In genomic region chr5:132807163-132807838, GRCh38 we compare ENCODE assay signal across 12 cellular contexts. TPM values are rescaled to one million over a fixed set of nuclear protein-coding genes. Genes with fewer than 3 reads are reported as not detected.
DNase-seq lines count a peak whose midpoint lies in the region; ATAC-seq, FAIRE-seq and TF ChIP-seq lines count a peak whose summit lies in the region.
"Had no signal": no experiment of that assay in that cellular context is flagged by ENCODE, and none has a peak within 500 bp of the region (broad histone marks: within the 10 kb centered on the region; RNA-seq: fewer than 3 reads in every experiment).

No MANE protein-coding gene starts in this region.

- H2AFZ ChIP-seq in GM23338, result peak overlapping the region; percentile 92

- H3K9me3 ChIP-seq in SJCRH30 (replicated peaks) (no peaks in the 10 kb centered on the region), small intestine (ENCODE audit: control insufficient read depth, low read depth) (no peaks in the 10 kb centered on the region)
- H3K9me3 ChIP-seq: upper lobe of left lung had no signal

- H4K20me1 ChIP-seq in GM23338 (replicated peaks; ENCODE audit: insufficient read depth), result no peaks in the 10 kb centered on the region

- H3K36me3 Mint-ChIP-seq in GM23338 (ENCODE audit: low read depth), result no peaks in the 10 kb centered on the region; the same call in 2 of the 3 replicates
- H3K36me3 Mint-ChIP-seq in glutamatergic neuron (ENCODE audit: unreplicated experiment), result peaks cover 3% of the 10 kb centered on the region
- H3K36me3 Mint-ChIP-seq in activated CD4-positive, alpha-beta T cell treated with anti-CD3 and anti-CD28 coated beads for 36 hours (ENCODE audit: low read depth), result no peaks in the 10 kb centered on the region

- no peak overlapping the region for H3K4me3 ChIP-seq in GM23338
- no peak overlapping the region for H3K4me3 ChIP-seq in SJCRH30
- H3K4me3 ChIP-seq in small intestine (ENCODE audit: low read depth in 1 of 2, low read length in 2 of 2), result peak overlapping the region in 1 of 2 donors; percentile 35
- H3K4me3 ChIP-seq: skin epidermis, upper lobe of left lung had no signal

- H3F3A ChIP-seq in GM23338 (replicated peaks; ENCODE audit: low read depth), result no peaks in the 10 kb centered on the region

- peak overlapping the region; percentile 61; the same call in 1 of the 2 replicates for H3K4me2 ChIP-seq in GM23338

- H3K4me1 ChIP-seq in GM23338 (ENCODE audit: insufficient read depth), result peaks cover 4% of the 10 kb centered on the region
- H3K4me1 ChIP-seq in SJCRH30, result no peaks in the 10 kb centered on the region
- H3K4me1 ChIP-seq in small intestine (ENCODE audit: control insufficient read depth in 2 of 2, insufficient read depth in 1 of 2, low read depth in 1 of 2, low read length in 1 of 2), result no peaks in the 10 kb centered on the region
- H3K4me1 ChIP-seq: upper lobe of left lung had no signal

- intact Hi-C loops in activated CD4-positive, alpha-beta T cell treated with anti-CD3 and anti-CD28 coated beads for 36 hours (cut with DNase I, micrococcal nuclease), result no loop called here

- CTCF ChIA-PET in activated CD4-positive, alpha-beta T cell treated with anti-CD3 and anti-CD28 coated beads for 36 hours (lab: Charles Lee), result interaction anchor here (0.6 to 2.4 kb wide), 2 partner anchors 13 to 75 kb away, joined by 3 to 12 read pairs; no protein-coding TSS in a partner anchor

- DNase-seq in GM23338 (ENCODE audit: low spot score), result peak; percentile 85
- peak; percentile 65 to 77 for DNase-seq in SJCRH30
- DNase-seq in glutamatergic neuron, result peak; percentile 60
- DNase-seq in small intestine, result peak; percentile 98
- DNase-seq in NK-92 (lab: John Stamatoyannopoulos, UW; ENCODE audit: unreplicated experiment), result no peak
- DNase-seq in activated CD4-positive, alpha-beta T cell treated with anti-CD3 and anti-CD28 coated beads for 36 hours, result no peak
- DNase-seq in effector CD8-positive, alpha-beta T cell (lab: John Stamatoyannopoulos, UW), result no peak
- DNase-seq: NCI-H774, upper lobe of left lung had no signal

- no peak overlapping the region for H3K27ac ChIP-seq in GM23338 (ENCODE audit: low read depth)
- H3K27ac ChIP-seq in SJCRH30, result no peak overlapping the region
- H3K27ac ChIP-seq in small intestine (ENCODE audit: low read depth in 1 of 2, low read length in 1 of 2), result peak overlapping the region; percentile 74 to 84
- H3K27ac ChIP-seq: skin epidermis, upper lobe of left lung had no signal

- H3K79me2 ChIP-seq in GM23338 (replicated peaks; ENCODE audit: insufficient read depth), result no peaks in the 10 kb centered on the region

- 22 to 47% (median 34%) methylated on average over 12 of the region's 12 CpGs for WGBS in small intestine, 3 donors

- H3K27me3 Mint-ChIP-seq in GM23338 (ENCODE audit: insufficient read depth, low read depth, poor library complexity) (peaks cover 31% of the 10 kb centered on the region), glutamatergic neuron (ENCODE audit: unreplicated experiment) (peaks cover 10% of the 10 kb centered on the region)
- peaks cover 58% of the 10 kb centered on the region for H3K27me3 Mint-ChIP-seq in activated CD4-positive, alpha-beta T cell treated with anti-CD3 and anti-CD28 coated beads for 36 hours

- peaks cover 13% of the 10 kb centered on the region for H3K4me1 Mint-ChIP-seq in GM23338
- H3K4me1 Mint-ChIP-seq in glutamatergic neuron (ENCODE audit: low read depth, unreplicated experiment), result no peaks in the 10 kb centered on the region
- H3K4me1 Mint-ChIP-seq in activated CD4-positive, alpha-beta T cell treated with anti-CD3 and anti-CD28 coated beads for 36 hours, result no peaks in the 10 kb centered on the region

- POLR2A ChIA-PET in activated CD4-positive, alpha-beta T cell treated with anti-CD3 and anti-CD28 coated beads for 36 hours (lab: Charles Lee), result interaction anchor here (0.5 to 0.7 kb wide), 2 partner anchors 129 to 442 kb away, joined by 4 to 5 read pairs; no protein-coding TSS in a partner anchor

- peaks cover 4% of the 10 kb centered on the region; the same call in 2 of the 3 replicates for H3K9me3 Mint-ChIP-seq in GM23338
- peaks cover 4% of the 10 kb centered on the region for H3K9me3 Mint-ChIP-seq in glutamatergic neuron (ENCODE audit: unreplicated experiment)
- H3K9me3 Mint-ChIP-seq in activated CD4-positive, alpha-beta T cell treated with anti-CD3 and anti-CD28 coated beads for 36 hours (ENCODE audit: low read depth), result no peaks in the 10 kb centered on the region
- H3K9me3 Mint-ChIP-seq: activated T-helper 1 cell treated with anti-CD3 and anti-CD28 coated beads, Interleukin-12 subunit alpha, Interleukin-12 subunit beta, Interleukin-2, Interleukin-4 antibody, amounts not matched to agents 30 ng/mL and 10 ng/mL and 1 ng/mL, durations not matched to agents 14 hours and 24 hours and 36 hours had no signal

- H3K27me3 ChIP-seq in GM23338 (ENCODE audit: insufficient read depth) (peaks cover 20% of the 10 kb centered on the region), SJCRH30 (peaks cover 4% of the 10 kb centered on the region; the same call in 1 of the 2 replicates), small intestine (ENCODE audit: control insufficient read depth in 2 of 2, insufficient read depth in 2 of 2, low read length in 2 of 2) (peaks cover 0 to 6% of the 10 kb centered on the region in 2 donors)

- no peak overlapping the region for H3K27ac Mint-ChIP-seq in GM23338
- no peak overlapping the region for H3K27ac Mint-ChIP-seq in glutamatergic neuron (ENCODE audit: unreplicated experiment)
- no peak overlapping the region for H3K27ac Mint-ChIP-seq in activated CD4-positive, alpha-beta T cell treated with anti-CD3 and anti-CD28 coated beads for 36 hours
- H3K27ac Mint-ChIP-seq: activated T-helper 1 cell treated with anti-CD3 and anti-CD28 coated beads, Interleukin-12 subunit alpha, Interleukin-12 subunit beta, Interleukin-2, Interleukin-4 antibody, amounts not matched to agents 30 ng/mL and 10 ng/mL and 1 ng/mL, durations not matched to agents 14 hours and 24 hours and 36 hours had no signal

- no peak for FAIRE-seq in small intestine (lab: Jason Lieb, UNC)

- H3K36me3 ChIP-seq in GM23338 (ENCODE audit: insufficient read depth) (no peaks in the 10 kb centered on the region), SJCRH30 (no peaks in the 10 kb centered on the region), small intestine (ENCODE audit: control insufficient read depth in 2 of 2, insufficient read depth in 2 of 2, low read length in 2 of 2) (no peaks in the 10 kb centered on the region)
- H3K36me3 ChIP-seq: upper lobe of left lung had no signal

- peak; percentile 62 to 76 for TF ChIP-seq CTCF in GM23338 (conservative IDR thresholded peaks at IDR 0.05; ENCODE audit: low read depth in 2 of 2)
- no peak for TF ChIP-seq CTCF in glutamatergic neuron (IDR thresholded peaks at IDR 0.05; ENCODE audit: partially characterized antibody, unreplicated experiment)

- no peak overlapping the region for H3K4me3 Mint-ChIP-seq in GM23338
- no peak overlapping the region for H3K4me3 Mint-ChIP-seq in glutamatergic neuron (ENCODE audit: unreplicated experiment)
- H3K4me3 Mint-ChIP-seq in activated CD4-positive, alpha-beta T cell treated with anti-CD3 and anti-CD28 coated beads for 36 hours, result no peak overlapping the region
- H3K4me3 Mint-ChIP-seq: activated T-helper 1 cell treated with anti-CD3 and anti-CD28 coated beads, Interleukin-12 subunit alpha, Interleukin-12 subunit beta, Interleukin-2, Interleukin-4 antibody, amounts not matched to agents 30 ng/mL and 10 ng/mL and 1 ng/mL, durations not matched to agents 14 hours and 24 hours and 36 hours had no signal

- H3K9me2 ChIP-seq in GM23338 (ENCODE audit: insufficient read depth), result no peaks in the 10 kb centered on the region

- ATAC-seq in GM23338, result peak; percentile 98
- ATAC-seq in HG03469 (IDR thresholded peaks at IDR 0.05; ENCODE audit: unreplicated experiment), result no peak
- ATAC-seq in activated CD4-positive, alpha-beta T cell treated with anti-CD3 and anti-CD28 coated beads for 36 hours, result no peak

TF ChIP-seq in GM23338, 12 proteins besides CTCF, POLR2A, EP300 and RAD21 (continues in another document):
- no peak for TF ChIP-seq CREB1 (CRISPR knock-in tag; IDR thresholded peaks at IDR 0.05; ENCODE audit: low read depth)

RNA-seq across cellular contexts. Expression of gene SOWAHA, which starts 5.8 kb away (rescaled TPM):
- 0.52 and 0.93 TPM in 2 replicates for total RNA-seq in GM23338 (2014; rRNA removed; shearing (Covaris generic))
- polyA plus RNA-seq in GM23338 (2016; fragmentation: Nextera tagmentation; extraction: Ambion mirVana) (0.18 TPM in 1 of 2 replicates, not detected in the other), small intestine (10 to 100 TPM; 25.6 to 75.4 (median 72.0) TPM)
- 0.02 and 0.08 TPM in 2 replicates for total RNA-seq in SJCRH30 (2014; rRNA removed; shearing (Covaris generic))
- 0.12 TPM for total RNA-seq in glutamatergic neuron (ENCODE audit: unreplicated experiment)
- total RNA-seq in activated CD4-positive, alpha-beta T cell treated with anti-CD3 and anti-CD28 coated beads for 36 hours, result under 1 TPM in 1 of 2 experiments, not detected in 1; 0.05 TPM

RNA-seq across cellular contexts. Expression of gene SHROOM1, which starts 23.1 kb away (rescaled TPM):
- total RNA-seq in GM23338 (2014; rRNA removed; shearing (Covaris generic)), result 4.3 and 5.4 TPM in 2 replicates
- polyA plus RNA-seq in GM23338 (2016; fragmentation: Nextera tagmentation; extraction: Ambion mirVana) (2.5 and 2.6 TPM in 2 replicates), small intestine (10 to 100 TPM in 2 of 3 donors, 1 to 10 TPM in 1; 9.2 to 72.2 (median 14.5) TPM)
- 1.6 and 2.5 TPM in 2 replicates for total RNA-seq in SJCRH30 (2014; rRNA removed; shearing (Covaris generic))
- 5.1 TPM for total RNA-seq in glutamatergic neuron (ENCODE audit: unreplicated experiment)
- total RNA-seq in activated CD4-positive, alpha-beta T cell treated with anti-CD3 and anti-CD28 coated beads for 36 hours, result under 1 TPM; 0.63 to 0.89 TPM

RNA-seq across cellular contexts. Expression of gene SEPTIN8, which starts 30.3 kb away (rescaled TPM):
- 37.2 and 45.0 TPM in 2 replicates for total RNA-seq in GM23338 (2014; rRNA removed; shearing (Covaris generic))
- polyA plus RNA-seq in GM23338 (2016; fragmentation: Nextera tagmentation; extraction: Ambion mirVana), result 8.7 and 8.8 TPM in 2 replicates
- 25.4 and 26.5 TPM in 2 replicates for total RNA-seq in SJCRH30 (2014; rRNA removed; shearing (Covaris generic))
- total RNA-seq in glutamatergic neuron (ENCODE audit: unreplicated experiment), result 26.9 TPM
- 10 to 100 TPM; 14.6 to 28.2 (median 24.4) TPM for polyA plus RNA-seq in small intestine
- total RNA-seq in activated CD4-positive, alpha-beta T cell treated with anti-CD3 and anti-CD28 coated beads for 36 hours, result 10 to 100 TPM; 18.6 to 19.9 TPM

RNA-seq across cellular contexts. Expression of gene GDF9, which starts 59.0 kb away (rescaled TPM):
- 0.14 and 0.66 TPM in 2 replicates for total RNA-seq in GM23338 (2014; rRNA removed; shearing (Covaris generic))
- polyA plus RNA-seq in GM23338 (2016; fragmentation: Nextera tagmentation; extraction: Ambion mirVana), result 0.11 and 0.37 TPM in 2 replicates
- 0.20 and 0.57 TPM in 2 replicates for total RNA-seq in SJCRH30 (2014; rRNA removed; shearing (Covaris generic))
- total RNA-seq in glutamatergic neuron (ENCODE audit: unreplicated experiment), result 0.69 TPM
- under 1 TPM in 2 of 3 donors, not detected in 1; 0.34 to 0.67 TPM for polyA plus RNA-seq in small intestine
- total RNA-seq in activated CD4-positive, alpha-beta T cell treated with anti-CD3 and anti-CD28 coated beads for 36 hours, result under 1 TPM; 0.41 to 0.69 TPM

RNA-seq across cellular contexts. Expression of gene UQCRQ, which starts 59.1 kb away (rescaled TPM):
- 104 and 115 TPM in 2 replicates for total RNA-seq in GM23338 (2014; rRNA removed; shearing (Covaris generic))
- polyA plus RNA-seq in GM23338 (2016; fragmentation: Nextera tagmentation; extraction: Ambion mirVana), result 1,308 and 1,495 TPM in 2 replicates
- 229 and 261 TPM in 2 replicates for total RNA-seq in SJCRH30 (2014; rRNA removed; shearing (Covaris generic))
- 163 TPM for total RNA-seq in glutamatergic neuron (ENCODE audit: unreplicated experiment)
- 100 to 1,000 TPM; 481 to 872 (median 607) TPM for polyA plus RNA-seq in small intestine
- total RNA-seq in activated CD4-positive, alpha-beta T cell treated with anti-CD3 and anti-CD28 coated beads for 36 hours, result 100 to 1,000 TPM; 299 to 537 TPM

Comparison
In these comparisons a context has a peak if more than half of its experiments do, and no peak if none do; other contexts are left out.
1. DNase-seq: peak in GM23338 (single experiment), SJCRH30 (2 of 2), glutamatergic neuron (single experiment) and small intestine (single experiment); none in NK-92 (single experiment), activated CD4-positive, alpha-beta T cell treated with anti-CD3 and anti-CD28 coated beads for 36 hours (single experiment) and effector CD8-positive, alpha-beta T cell (single experiment).
2. H3K27ac ChIP-seq: peak in small intestine (2 of 2); none in GM23338 (single experiment) and SJCRH30 (single experiment).